Comparison of ENCODE assay signal across 8 cellular contexts in genomic region chr2:24918326-24919099, GRCh38. TPM values are rescaled to one million over a fixed set of nuclear protein-coding genes. Genes with fewer than 3 reads are reported as not detected.
A peak's percentile ranks its signal among the peaks of the same experiment; 100 is the strongest.
DNase-seq lines count a peak whose midpoint lies in the region; ATAC-seq and TF ChIP-seq lines count a peak whose summit lies in the region.

No MANE protein-coding gene starts in this region.

- H3K9ac ChIP-seq in BLaER1 (peak overlapping the region; percentile 81; the same call in 1 of the 2 replicates), Loucy (ENCODE audit: low read depth, low read length, poor library complexity, severe bottlenecking) (peak overlapping the region; percentile 74)

- no peak for TF ChIP-seq CTCF in Loucy (conservative IDR thresholded peaks at IDR 0.05; ENCODE audit: low read length)
- no peak for TF ChIP-seq CTCF in neural crest cell (conservative IDR thresholded peaks at IDR 0.05)

- no peak overlapping the region for H3K27ac ChIP-seq in BLaER1

- H3K4me1 ChIP-seq in BLaER1: peaks cover 58% of the 10 kb centered on the region
- peaks cover 40% of the 10 kb centered on the region for H3K4me1 ChIP-seq in Loucy (ENCODE audit: insufficient read depth, low read length, poor library complexity, severe bottlenecking)

- intact Hi-C loops in dendritic cell treated with granulocyte-macrophage colony-stimulating factor and Interleukin-4, amounts not matched to agents 40 ng/mL and 50 ng/mL, for 4 days (cut with micrococcal nuclease): no loop called here
- intact Hi-C loops in left colon (cut with DNase I, micrococcal nuclease): no loop called here

- H4K20me1 ChIP-seq in BLaER1 (peaks cover 54% of the 10 kb centered on the region), Loucy (ENCODE audit: insufficient read depth, low read length, poor library complexity, severe bottlenecking) (peaks cover 52% of the 10 kb centered on the region)

- no peaks in the 10 kb centered on the region for H3F3A ChIP-seq in Loucy (ENCODE audit: low read depth)

- H3K9me2 ChIP-seq in Loucy (replicated peaks; ENCODE audit: low read depth, low read length): no peaks in the 10 kb centered on the region

- H3K36me3 ChIP-seq in BLaER1: peaks cover 39% of the 10 kb centered on the region
- no peaks in the 10 kb centered on the region for H3K36me3 ChIP-seq in Loucy (ENCODE audit: insufficient read depth, low read length)

- H3K27ac Mint-ChIP-seq in dendritic cell treated with granulocyte-macrophage colony-stimulating factor and Interleukin-4, amounts not matched to agents 40 ng/mL and 50 ng/mL, for 4 days: peak overlapping the region; percentile 69
- H3K27ac Mint-ChIP-seq in neural crest cell (ENCODE audit: unreplicated experiment): no peak overlapping the region

- H3K4me3 ChIP-seq in BLaER1 (peak overlapping the region; percentile 84), Loucy (ENCODE audit: low read length, poor library complexity, severe bottlenecking) (peak overlapping the region; percentile 92)

- H2AFZ ChIP-seq in Loucy (ENCODE audit: low read length): no peak overlapping the region

- no peak for DNase-seq in neural crest cell (ENCODE audit: low read depth, low spot score)
- no peak for DNase-seq in epidermal melanocyte (ENCODE audit: insufficient read length, low spot score)
- DNase-seq in stimulated activated CD4-positive, alpha-beta T cell treated with anti-CD3 and anti-CD28 coated beads, Interleukin-4, amount 100 ng/mL, for 4 hours: no peak
- DNase-seq in left colon: no peak

- H3K4me1 Mint-ChIP-seq in dendritic cell treated with granulocyte-macrophage colony-stimulating factor and Interleukin-4, amounts not matched to agents 40 ng/mL and 50 ng/mL, for 4 days (ENCODE audit: low read depth): peaks cover 33% of the 10 kb centered on the region
- H3K4me1 Mint-ChIP-seq in neural crest cell: peaks cover 24% of the 10 kb centered on the region

- no peaks in the 10 kb centered on the region for H3K9me3 ChIP-seq in BLaER1
- H3K9me3 ChIP-seq in Loucy (ENCODE audit: insufficient read depth, low read depth, low read length): no peaks in the 10 kb centered on the region

- no peaks in the 10 kb centered on the region for H3K27me3 ChIP-seq in BLaER1
- H3K27me3 ChIP-seq in Loucy (ENCODE audit: insufficient read depth, low read length, poor library complexity, severe bottlenecking): no peaks in the 10 kb centered on the region

- H3K27me3 Mint-ChIP-seq in dendritic cell treated with granulocyte-macrophage colony-stimulating factor and Interleukin-4, amounts not matched to agents 40 ng/mL and 50 ng/mL, for 4 days: peaks cover 32% of the 10 kb centered on the region
- peaks cover 2% of the 10 kb centered on the region for H3K27me3 Mint-ChIP-seq in neural crest cell (ENCODE audit: low read depth)

- no peaks in the 10 kb centered on the region for H3K9me3 Mint-ChIP-seq in dendritic cell treated with granulocyte-macrophage colony-stimulating factor and Interleukin-4, amounts not matched to agents 40 ng/mL and 50 ng/mL, for 4 days
- H3K9me3 Mint-ChIP-seq in neural crest cell: no peaks in the 10 kb centered on the region

- peaks cover 60% of the 10 kb centered on the region for H3K79me2 ChIP-seq in Loucy (ENCODE audit: insufficient read depth, low read length)

- H3K4me3 Mint-ChIP-seq in dendritic cell treated with granulocyte-macrophage colony-stimulating factor and Interleukin-4, amounts not matched to agents 40 ng/mL and 50 ng/mL, for 4 days: peak overlapping the region; percentile 72
- H3K4me3 Mint-ChIP-seq in neural crest cell: peak overlapping the region; percentile 95

- no peaks in the 10 kb centered on the region for H3K36me3 Mint-ChIP-seq in dendritic cell treated with granulocyte-macrophage colony-stimulating factor and Interleukin-4, amounts not matched to agents 40 ng/mL and 50 ng/mL, for 4 days (ENCODE audit: low read depth)
- H3K36me3 Mint-ChIP-seq in neural crest cell (ENCODE audit: low read depth): peaks cover 4% of the 10 kb centered on the region

- H3K4me2 ChIP-seq in BLaER1 (peak overlapping the region; percentile 91), Loucy (ENCODE audit: low read depth, low read length, poor library complexity, severe bottlenecking) (peak overlapping the region; percentile 79)

- no peak for ATAC-seq in HG02759 (IDR thresholded peaks at IDR 0.05; ENCODE audit: unreplicated experiment)
- no peak for ATAC-seq in left colon

RNA-seq across cellular contexts. Expression of gene ADCY3, which starts 1.5 kb away (rescaled TPM):
- 48.1 and 49.2 TPM in 2 replicates for total RNA-seq in neural crest cell
- 10 to 100 TPM; 30.2 to 36.7 TPM for total RNA-seq in left colon

RNA-seq across cellular contexts. Expression of gene DNAJC27, which starts 53.2 kb away (rescaled TPM):
- total RNA-seq in neural crest cell (6.9 and 8.1 TPM in 2 replicates), left colon (1 to 10 TPM; 3.7 to 4.8 TPM)
